ENCODE assay signal across 1 cellular context in genomic region chr1:50968884-50969610, GRCh38.
TF ChIP-seq lines count a peak whose summit lies in the region.

No MANE protein-coding gene starts in this region.

TF ChIP-seq in K562, 482 proteins besides CTCF, POLR2A, EP300 and RAD21 (continued from another document and continues in another):
- no peak for TF ChIP-seq FOXA3 (CRISPR knock-in tag; conservative IDR thresholded peaks at IDR 0.05 in 1 of 2, IDR thresholded peaks at IDR 0.05 in 1 of 2)
- 0 out of 2 replicates have a peak, but pooled peaks have one; percentile 34 for TF ChIP-seq RREB1 (CRISPR knock-in tag; IDR thresholded peaks at IDR 0.05)
- TF ChIP-seq ETS1 (conservative IDR thresholded peaks at IDR 0.05; ENCODE audit: control insufficient read depth, low read depth, low read length) = peak; percentile 6
- no peak; the same call in 1 of the 2 replicates for TF ChIP-seq SUPT5H (IDR thresholded peaks at IDR 0.05)
- TF ChIP-seq ID3 (CRISPR knock-in tag; IDR thresholded peaks at IDR 0.05) = no peak
- TF ChIP-seq ID3 (tag; IDR thresholded peaks at IDR 0.05) = no peak
- TF ChIP-seq PHB (CRISPR knock-in tag; IDR thresholded peaks at IDR 0.05) = 0 out of 2 replicates have a peak, but pooled peaks have one; percentile 32
- no peak for TF ChIP-seq ILF3 (IDR thresholded peaks at IDR 0.05; ENCODE audit: borderline replicate concordance)
- TF ChIP-seq PRPF4 (IDR thresholded peaks at IDR 0.05; ENCODE audit: insufficient read depth, low read depth, low read length, poor library complexity, severe bottlenecking) = peak; percentile 9
- TF ChIP-seq SMAD1 (IDR thresholded peaks at IDR 0.05; ENCODE audit: low read depth, low read length, partially characterized antibody) = no peak
- TF ChIP-seq ZNF583 (CRISPR knock-in tag; IDR thresholded peaks at IDR 0.05) = peak; percentile 56
- TF ChIP-seq POLR2AphosphoS2 (IDR thresholded peaks at IDR 0.05; ENCODE audit: low read length) = no peak
- TF ChIP-seq MIER1 (IDR thresholded peaks at IDR 0.05; ENCODE audit: low read depth) = peak; percentile 89
- peak; percentile 31; the same call in 1 of the 2 replicates for TF ChIP-seq MBD2 (IDR thresholded peaks at IDR 0.05; ENCODE audit: borderline replicate concordance, low read depth)
- 0 out of 2 replicates have a peak, but pooled peaks have one; percentile 75 for TF ChIP-seq ZBTB26 (CRISPR knock-in tag; IDR thresholded peaks at IDR 0.05)
- TF ChIP-seq ARID1B (IDR thresholded peaks at IDR 0.05) = no peak
- TF ChIP-seq ZSCAN32 (CRISPR knock-in tag; IDR thresholded peaks at IDR 0.05) = no peak
- no peak for TF ChIP-seq RCOR1 (IDR thresholded peaks at IDR 0.05; ENCODE audit: borderline replicate concordance in 1 of 2, low read depth in 2 of 2, low read length in 2 of 2)
- peak; percentile 34 for TF ChIP-seq BCOR (IDR thresholded peaks at IDR 0.05)
- TF ChIP-seq GABPA (tag; conservative IDR thresholded peaks at IDR 0.05; ENCODE audit: low read depth) = peak; percentile 1; the same call in 1 of the 2 replicates
- no peak for TF ChIP-seq RBM14 (IDR thresholded peaks at IDR 0.05; ENCODE audit: borderline replicate concordance, insufficient read depth, low read depth, low read length)
- no peak for TF ChIP-seq ZNF224 (CRISPR knock-in tag; IDR thresholded peaks at IDR 0.05)
- TF ChIP-seq PML (IDR thresholded peaks at IDR 0.05; ENCODE audit: low read length) = 0 out of 2 replicates have a peak, but pooled peaks have one; percentile 4
- TF ChIP-seq HDAC8 (tag; IDR thresholded peaks at IDR 0.05) = no peak
- no peak for TF ChIP-seq PRMT5 (CRISPR knock-in tag; IDR thresholded peaks at IDR 0.05)
- TF ChIP-seq MYNN (IDR thresholded peaks at IDR 0.05) = peak; percentile 73; the same call in 1 of the 2 replicates
- no peak for TF ChIP-seq MYNN (CRISPR knock-in tag; IDR thresholded peaks at IDR 0.05)
- TF ChIP-seq SRSF7 (optimal IDR thresholded peaks at IDR 0.05; ENCODE audit: low read depth, low read length) = no peak
- 0 out of 2 replicates have a peak, but pooled peaks have one; percentile 12 for TF ChIP-seq MTA3 (IDR thresholded peaks at IDR 0.05; ENCODE audit: borderline replicate concordance)
- TF ChIP-seq ZHX1 (conservative IDR thresholded peaks at IDR 0.05; ENCODE audit: low read length) = no peak
- TF ChIP-seq ETV6 (IDR thresholded peaks at IDR 0.05; ENCODE audit: borderline replicate concordance in 1 of 2, low read depth in 2 of 2, low read length in 1 of 2) = no peak
- TF ChIP-seq ETV6 (CRISPR knock-in tag; IDR thresholded peaks at IDR 0.05; ENCODE audit: borderline replicate concordance) = no peak
- TF ChIP-seq KAT7 (CRISPR knock-in tag; IDR thresholded peaks at IDR 0.05; ENCODE audit: borderline replicate concordance) = 0 out of 2 replicates have a peak, but pooled peaks have one; percentile 8
- TF ChIP-seq SOX6 (IDR thresholded peaks at IDR 0.05) = no peak
- TF ChIP-seq RBBP5 (IDR thresholded peaks at IDR 0.05; ENCODE audit: borderline replicate concordance, insufficient read depth, low read length, poor library complexity, severe bottlenecking) = peak; percentile 92
- TF ChIP-seq JUND (IDR thresholded peaks at IDR 0.05; ENCODE audit: borderline replicate concordance, low read depth, low read length) = 0 out of 2 replicates have a peak, but pooled peaks have one; percentile 1
- TF ChIP-seq JUND (tag; IDR thresholded peaks at IDR 0.05; ENCODE audit: borderline replicate concordance, low read depth, low read length) = no peak
- peak; percentile 16 for TF ChIP-seq POLR2B (IDR thresholded peaks at IDR 0.05; ENCODE audit: low read depth, partially characterized antibody)
- no peak for TF ChIP-seq IFI16 (CRISPR knock-in tag; IDR thresholded peaks at IDR 0.05)
- TF ChIP-seq GTF2E2 (tag; IDR thresholded peaks at IDR 0.05) = no peak
- no peak for TF ChIP-seq ZNF766 (CRISPR knock-in tag; conservative IDR thresholded peaks at IDR 0.05)
- peak; percentile 52 for TF ChIP-seq ZNF431 (CRISPR knock-in tag; IDR thresholded peaks at IDR 0.05)
- TF ChIP-seq RHOXF2B (CRISPR knock-in tag; conservative IDR thresholded peaks at IDR 0.05) = 0 out of 2 replicates have a peak, but pooled peaks have one; percentile 19
- TF ChIP-seq ZBTB12 (CRISPR knock-in tag; IDR thresholded peaks at IDR 0.05) = no peak
- no peak for TF ChIP-seq KDM2B (CRISPR knock-in tag; IDR thresholded peaks at IDR 0.05)
- TF ChIP-seq ARID3B (CRISPR knock-in tag; IDR thresholded peaks at IDR 0.05; ENCODE audit: borderline replicate concordance) = no peak
- no peak for TF ChIP-seq ZNF584 (CRISPR knock-in tag; IDR thresholded peaks at IDR 0.05; ENCODE audit: low read depth)
- TF ChIP-seq BCLAF1 (IDR thresholded peaks at IDR 0.05; ENCODE audit: borderline replicate concordance in 1 of 2, control insufficient read depth in 1 of 2, low read depth in 2 of 2, low read length in 1 of 2) = peak in 1 of 2 experiments; percentile 6; a peak in 1 of 4 replicates
- TF ChIP-seq ZNF23 (CRISPR knock-in tag; IDR thresholded peaks at IDR 0.05) = no peak
